Comparison of ENCODE assay signal across 14 cellular contexts in genomic region chr16:53643474-53643873, GRCh38.
DNase-seq lines count a peak whose midpoint lies in the region; ATAC-seq lines count a peak whose summit lies in the region.
"Had no signal": no experiment of that assay in that cellular context is flagged by ENCODE, and none has a peak within 500 bp of the region (broad histone marks: within the 10 kb centered on the region; RNA-seq: fewer than 3 reads in every experiment).

No MANE protein-coding gene starts in this region.

- H3K27ac ChIP-seq in BLaER1 = no peak overlapping the region
- no peak overlapping the region for H3K27ac ChIP-seq in trophoblast cell (ENCODE audit: low read depth, low read length)
- H3K27ac ChIP-seq: C4-2B, KMS-11 had no signal

- no peak overlapping the region for H2BK5ac ChIP-seq in trophoblast cell (ENCODE audit: low read depth, low read length, poor library complexity)

- peaks cover 17% of the 10 kb centered on the region; the same call in 1 of the 2 replicates for H3K36me3 ChIP-seq in BLaER1
- H3K36me3 ChIP-seq in trophoblast cell (ENCODE audit: control insufficient read depth in 1 of 2, insufficient read depth in 2 of 2, low read length in 2 of 2) = no peaks in the 10 kb centered on the region

- peaks cover 7% of the 10 kb centered on the region; the same call in 1 of the 2 replicates for H3K4me1 ChIP-seq in BLaER1
- no peaks in the 10 kb centered on the region for H3K4me1 ChIP-seq in trophoblast cell (ENCODE audit: control insufficient read depth in 1 of 2, insufficient read depth in 2 of 2, low read length in 2 of 2)

- intact Hi-C loops in activated T-helper 2 cell treated with anti-CD3 and anti-CD28 coated beads, Interferon-gamma antibody, Interleukin-2, Interleukin-4, amounts not matched to agents 10 μg/mL and 5 μg/mL and 100 μg/mL, durations not matched to agents 14 hours and 24 hours and 36 hours (cut with micrococcal nuclease) = no loop called here

- H4K20me1 ChIP-seq in BLaER1 = no peaks in the 10 kb centered on the region

- no peak overlapping the region for H3K4me3 Mint-ChIP-seq in activated T-helper 2 cell treated with anti-CD3 and anti-CD28 coated beads, Interferon-gamma antibody, Interleukin-2, Interleukin-4, amounts not matched to agents 10 μg/mL and 5 μg/mL and 100 μg/mL, durations not matched to agents 14 hours and 24 hours and 36 hours (ENCODE audit: low read depth)
- H3K4me3 Mint-ChIP-seq: CD4-positive, alpha-beta memory T cell; IgD-negative memory B cell had no signal

- H3K27ac Mint-ChIP-seq in activated T-helper 2 cell treated with anti-CD3 and anti-CD28 coated beads, Interferon-gamma antibody, Interleukin-2, Interleukin-4, amounts not matched to agents 10 μg/mL and 5 μg/mL and 100 μg/mL, durations not matched to agents 14 hours and 24 hours and 36 hours = no peak overlapping the region
- H3K27ac Mint-ChIP-seq: CD4-positive, alpha-beta memory T cell; IgD-negative memory B cell had no signal

- H3K4me2 ChIP-seq in BLaER1 = 0 out of 2 replicates have a peak overlapping the region, but pooled peaks have one; percentile 17
- no peak overlapping the region for H3K4me2 ChIP-seq in trophoblast cell (ENCODE audit: low read length)
- H3K4me2 ChIP-seq: KMS-11 had no signal

- no peak overlapping the region for H3K18ac ChIP-seq in trophoblast cell (ENCODE audit: low read length)

- DNase-seq in trophoblast cell = no peak
- no peak for DNase-seq in NCI-H1092 (lab: John Stamatoyannopoulos, UW)
- DNase-seq in germinal center (ENCODE audit: low spot score) = no peak
- DNase-seq in activated T-helper 2 cell treated with anti-CD3 and anti-CD28 coated beads, Interferon-gamma antibody, Interleukin-2, Interleukin-4, amounts not matched to agents 10 μg/mL and 5 μg/mL and 100 μg/mL, durations not matched to agents 14 hours and 24 hours and 36 hours (ENCODE audit: low spot score) = no peak
- DNase-seq: ACHN; CD4-positive, alpha-beta memory T cell; DMS79 had no signal

- H3K9me3 Mint-ChIP-seq in activated T-helper 2 cell treated with anti-CD3 and anti-CD28 coated beads, Interferon-gamma antibody, Interleukin-2, Interleukin-4, amounts not matched to agents 10 μg/mL and 5 μg/mL and 100 μg/mL, durations not matched to agents 14 hours and 24 hours and 36 hours = peaks cover 14% of the 10 kb centered on the region

- peak overlapping the region; percentile 33 for H3K23ac ChIP-seq in trophoblast cell (ENCODE audit: low read length)

- H3K27me3 Mint-ChIP-seq in activated T-helper 2 cell treated with anti-CD3 and anti-CD28 coated beads, Interferon-gamma antibody, Interleukin-2, Interleukin-4, amounts not matched to agents 10 μg/mL and 5 μg/mL and 100 μg/mL, durations not matched to agents 14 hours and 24 hours and 36 hours (ENCODE audit: low read depth) = no peaks in the 10 kb centered on the region
- H3K27me3 Mint-ChIP-seq: CD4-positive, alpha-beta memory T cell; IgD-negative memory B cell had no signal

- no peak overlapping the region for H3K14ac ChIP-seq in trophoblast cell (ENCODE audit: low read length)

- H3K79me1 ChIP-seq in trophoblast cell (ENCODE audit: low read length) = no peaks in the 10 kb centered on the region

- H3K27me3 ChIP-seq in BLaER1 = no peaks in the 10 kb centered on the region
- H3K27me3 ChIP-seq in trophoblast cell (ENCODE audit: insufficient read depth, low read length) = no peaks in the 10 kb centered on the region

- H3K9ac ChIP-seq in BLaER1 (no peak overlapping the region), trophoblast cell (ENCODE audit: low read length) (no peak overlapping the region)
- H3K9ac ChIP-seq: KMS-11 had no signal

- H2AK5ac ChIP-seq in trophoblast cell (ENCODE audit: low read length) = no peak overlapping the region

- peaks cover 19% of the 10 kb centered on the region for H3K36me3 Mint-ChIP-seq in activated T-helper 2 cell treated with anti-CD3 and anti-CD28 coated beads, Interferon-gamma antibody, Interleukin-2, Interleukin-4, amounts not matched to agents 10 μg/mL and 5 μg/mL and 100 μg/mL, durations not matched to agents 14 hours and 24 hours and 36 hours (ENCODE audit: low read depth)

- ATAC-seq in GM18867 (IDR thresholded peaks at IDR 0.05; ENCODE audit: unreplicated experiment) (peak; percentile 76), HG03378 (IDR thresholded peaks at IDR 0.05; ENCODE audit: unreplicated experiment) (peak; percentile 55)

- H4K12ac ChIP-seq in trophoblast cell (ENCODE audit: low read depth, low read length) = no peak overlapping the region

- no peaks in the 10 kb centered on the region for H3K4me1 Mint-ChIP-seq in activated T-helper 2 cell treated with anti-CD3 and anti-CD28 coated beads, Interferon-gamma antibody, Interleukin-2, Interleukin-4, amounts not matched to agents 10 μg/mL and 5 μg/mL and 100 μg/mL, durations not matched to agents 14 hours and 24 hours and 36 hours (ENCODE audit: low read depth)
- H3K4me1 Mint-ChIP-seq: CD4-positive, alpha-beta memory T cell had no signal

- H2BK12ac ChIP-seq in trophoblast cell (ENCODE audit: low read length) = no peak overlapping the region

- no peaks in the 10 kb centered on the region for H3K79me2 ChIP-seq in trophoblast cell (ENCODE audit: control insufficient read depth, insufficient read depth, low read length, poor library complexity)

- peaks cover 9% of the 10 kb centered on the region for H3K9me3 ChIP-seq in BLaER1
- no peaks in the 10 kb centered on the region for H3K9me3 ChIP-seq in trophoblast cell (ENCODE audit: insufficient read depth, low read depth, low read length)
- H3K9me3 ChIP-seq: HAP-1 had no signal

- H2AFZ ChIP-seq in trophoblast cell (ENCODE audit: insufficient read depth, low read length, poor library complexity) = no peak overlapping the region

- H2BK120ac ChIP-seq in trophoblast cell (ENCODE audit: insufficient read depth, low read length, poor library complexity) = no peak overlapping the region

- H3K4me3 ChIP-seq in BLaER1 = no peak overlapping the region
- H3K4me3 ChIP-seq in trophoblast cell (ENCODE audit: low read depth, low read length) = no peak overlapping the region
- H3K4me3 ChIP-seq: HAP-1 had no signal

- H4K8ac ChIP-seq in trophoblast cell (ENCODE audit: low read depth, low read length) = no peak overlapping the region

- no CpG with 5 or more reads among the region's 1 CpG for WGBS in trophoblast cell (ENCODE audit: extremely low coverage, insufficient coverage, insufficient read length)

- H4K91ac ChIP-seq in trophoblast cell (ENCODE audit: low read depth, low read length) = no peak overlapping the region

- H3K4ac ChIP-seq in trophoblast cell (ENCODE audit: low read depth, low read length) = no peak overlapping the region
